Comparison of ENCODE assay signal across 1 cellular context in the genomic region with DNA sequence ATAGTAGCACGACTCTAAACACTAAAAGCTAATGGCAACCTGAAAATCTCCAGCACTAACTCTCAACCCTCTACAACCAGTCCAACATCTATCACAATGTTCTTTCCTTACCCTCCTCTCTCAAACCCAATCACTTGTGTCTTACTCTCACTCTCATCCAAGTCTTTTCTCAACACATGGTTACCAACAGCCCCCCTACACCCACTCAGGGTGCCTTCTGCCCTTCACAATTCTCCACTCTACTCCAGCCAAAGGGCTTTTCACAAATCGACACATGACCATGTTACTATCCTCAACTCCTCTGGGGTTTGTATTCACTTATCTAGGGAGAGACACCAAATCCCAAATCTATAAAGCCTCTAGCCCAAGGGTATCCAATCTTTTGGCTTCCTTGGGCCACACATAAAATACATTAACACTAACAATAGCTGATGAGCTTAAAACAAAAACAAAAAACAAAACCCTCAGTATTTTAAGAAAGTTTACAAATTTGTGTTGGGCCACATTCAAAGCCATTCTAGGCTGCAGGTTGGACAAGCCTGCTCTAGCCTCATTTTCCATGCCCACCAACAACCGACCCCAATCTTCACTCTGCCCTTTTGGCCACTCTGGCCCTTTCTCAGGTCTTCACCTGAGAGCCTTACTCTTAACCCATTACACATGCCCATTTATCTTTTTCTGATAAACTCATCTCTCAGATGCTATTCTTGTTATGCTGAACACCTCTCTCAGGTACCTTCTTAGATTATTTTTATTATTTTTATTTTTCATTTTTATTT.
TF ChIP-seq lines count a peak whose summit lies in the region.

No MANE protein-coding gene starts in this region.

TF ChIP-seq in GM12878, 131 proteins besides CTCF, POLR2A, EP300 and RAD21:
- TF ChIP-seq ZNF384 (IDR thresholded peaks at IDR 0.05; ENCODE audit: borderline replicate concordance, low read depth, low read length): no peak
- peak; percentile 41; the same call in 1 of the 2 replicates for TF ChIP-seq POLR2AphosphoS5 (IDR thresholded peaks at IDR 0.05; ENCODE audit: low read length)
